Comparison of ENCODE assay signal across 9 cellular contexts in the genomic region with DNA sequence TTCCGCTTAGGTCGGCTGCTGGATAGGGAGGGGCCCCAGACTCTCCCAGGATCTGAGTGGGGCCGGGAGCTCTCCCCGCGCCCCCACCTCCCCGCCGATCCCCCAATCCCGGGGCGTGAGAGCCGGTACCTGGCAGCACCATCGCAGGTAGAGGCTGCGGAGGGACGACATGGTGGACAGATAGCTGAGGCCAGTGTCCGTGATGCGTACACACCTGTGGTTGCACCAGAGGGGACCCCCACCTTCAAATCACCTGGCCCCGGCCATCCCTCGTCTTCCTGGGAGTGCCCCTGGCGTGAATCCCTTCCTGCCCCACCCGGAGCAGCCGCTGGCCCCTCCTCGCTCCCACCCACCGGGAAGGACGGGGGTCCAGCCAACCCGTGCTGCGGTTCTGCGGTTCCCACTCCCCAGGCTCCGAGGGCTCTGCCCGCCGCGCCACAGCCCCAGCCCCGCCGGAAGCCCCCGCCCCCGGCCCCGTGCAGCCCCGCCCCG. TPM values are rescaled to one million over a fixed set of nuclear protein-coding genes. Genes with fewer than 3 reads are reported as not detected.
A peak's percentile ranks its signal among the peaks of the same experiment; 100 is the strongest.
DNase-seq lines count a peak whose midpoint lies in the region; ATAC-seq and TF ChIP-seq lines count a peak whose summit lies in the region.
"Had no signal": no experiment of that assay in that cellular context is flagged by ENCODE, and none has a peak within 500 bp of the region (broad histone marks: within the 10 kb centered on the region; RNA-seq: fewer than 3 reads in every experiment).

No MANE protein-coding gene starts in this region.

- peaks cover 24% of the 10 kb centered on the region for H4K20me1 ChIP-seq in neural progenitor cell (ENCODE audit: low read depth)

- CTCF ChIA-PET in Calu3 (lab: Charles Lee) = interaction anchor here (0.5 to 1.8 kb wide), 3 partner anchors 12 to 1154 kb away, joined by 3 to 4 read pairs (median 4); no protein-coding TSS in a partner anchor

- H3K36me3 Mint-ChIP-seq in Calu3 (ENCODE audit: insufficient read depth, unreplicated experiment) (peaks cover 30% of the 10 kb centered on the region), neural progenitor cell (no peaks in the 10 kb centered on the region)

- H3F3A ChIP-seq in neural progenitor cell (ENCODE audit: low read depth) = peaks cover 26% of the 10 kb centered on the region

- ATAC-seq in HG02852 (IDR thresholded peaks at IDR 0.05; ENCODE audit: unreplicated experiment) (no peak), HG03442 (IDR thresholded peaks at IDR 0.05; ENCODE audit: unreplicated experiment) (no peak)

- H3K9ac ChIP-seq in neural progenitor cell = no peak overlapping the region

- H3K27me3 Mint-ChIP-seq in Calu3 (ENCODE audit: unreplicated experiment) = peaks cover 87% of the 10 kb centered on the region
- H3K27me3 Mint-ChIP-seq in neural progenitor cell (ENCODE audit: insufficient read depth, low read depth) = peaks cover 41% of the 10 kb centered on the region

- H3K27ac Mint-ChIP-seq in Calu3 (ENCODE audit: unreplicated experiment) (no peak overlapping the region), neural progenitor cell (no peak overlapping the region)

- DNase-seq in Calu3 = no peak
- DNase-seq in Jurkat, Clone E6-1 (ENCODE audit: low read depth, low spot score) = no peak
- DNase-seq in dorsolateral prefrontal cortex = no peak
- DNase-seq in neural progenitor cell (ENCODE audit: low spot score) = no peak
- no peak for DNase-seq in GF-D8 (lab: John Stamatoyannopoulos, UW)
- DNase-seq in MV-4-11 (lab: John Stamatoyannopoulos, UW) = no peak
- DNase-seq: activated gamma-delta T cell had no signal

- intact Hi-C loops in Calu3 (cut with micrococcal nuclease; ENCODE audit: unreplicated experiment) = no loop called here
- intact Hi-C loops in dorsolateral prefrontal cortex (cut with DNase I) = no loop called here

- no TSS peak for BruUV-seq in Calu3 (replicated peaks; lab: Mats Ljungman, UMichigan)

- peak overlapping the region; percentile 63 for H3K4me3 ChIP-seq in Jurkat, Clone E6-1 (ENCODE audit: low read length)
- H3K4me3 ChIP-seq in dorsolateral prefrontal cortex (peak overlapping the region in 19 of 59 donors; percentile 4 to 45 (median 20)), neural progenitor cell (peak overlapping the region; percentile 44)

- no peaks in the 10 kb centered on the region for H3K79me2 ChIP-seq in neural progenitor cell (ENCODE audit: low read depth)

- peak overlapping the region in 30 of 59 donors; percentile 5 to 80 (median 48) for H3K27ac ChIP-seq in dorsolateral prefrontal cortex
- H3K27ac ChIP-seq in neural progenitor cell = no peak overlapping the region

- H3K9me3 ChIP-seq in neural progenitor cell (ENCODE audit: low read depth) = no peaks in the 10 kb centered on the region

- peaks cover 9% of the 10 kb centered on the region for H3K4me1 Mint-ChIP-seq in Calu3 (ENCODE audit: low read depth, unreplicated experiment)
- peaks cover 8% of the 10 kb centered on the region for H3K4me1 Mint-ChIP-seq in neural progenitor cell

- H3K4me2 ChIP-seq in neural progenitor cell = peak overlapping the region; percentile 76

- H2AFZ ChIP-seq in neural progenitor cell (replicated peaks) = no peak overlapping the region

- TF ChIP-seq CTCF in Calu3 (IDR thresholded peaks at IDR 0.05; ENCODE audit: unreplicated experiment) = no peak
- no peak for TF ChIP-seq CTCF in dorsolateral prefrontal cortex (IDR thresholded peaks at IDR 0.05 in 54 of 56, conservative IDR thresholded peaks at IDR 0.05 in 2 of 56; ENCODE audit: low read depth in 1 of 56, partially characterized antibody in 56 of 56)
- TF ChIP-seq CTCF in neural progenitor cell (IDR thresholded peaks at IDR 0.05) = no peak

- H3K36me3 ChIP-seq in neural progenitor cell = no peaks in the 10 kb centered on the region

- peaks cover 8% of the 10 kb centered on the region for H3K4me1 ChIP-seq in neural progenitor cell

- peak overlapping the region; percentile 59 for H3K4me3 Mint-ChIP-seq in Calu3 (ENCODE audit: low read depth, unreplicated experiment)
- H3K4me3 Mint-ChIP-seq in neural progenitor cell = no peak overlapping the region

- peaks cover 0 to 30% (median 0%) of the 10 kb centered on the region in 45 donors for H3K27me3 ChIP-seq in dorsolateral prefrontal cortex
- peaks cover 95% of the 10 kb centered on the region for H3K27me3 ChIP-seq in neural progenitor cell

- H3K9me3 Mint-ChIP-seq in Calu3 (ENCODE audit: low read depth, unreplicated experiment) (no peaks in the 10 kb centered on the region), neural progenitor cell (no peaks in the 10 kb centered on the region)

RNA-seq across cellular contexts. Expression of a gene that starts 4.7 kb away (rescaled TPM):
- total RNA-seq in Calu3 (2022) = 18.6 and 22.5 TPM in 2 replicates
- polyA plus RNA-seq in Jurkat, Clone E6-1 (2012; ENCODE audit: insufficient read depth, insufficient read length) = 16.6 TPM
- total RNA-seq in dorsolateral prefrontal cortex = 10 to 100 TPM; 12.4 to 22.0 (median 17.5) TPM
- 3.5 and 12.5 TPM in 2 replicates for total RNA-seq in neural progenitor cell (ENCODE audit: low replicate concordance)

RNA-seq across cellular contexts. Expression of a gene that starts 10.7 kb away (rescaled TPM):
- 1.3 and 4.6 TPM in 2 replicates for total RNA-seq in Calu3 (2022)
- polyA plus RNA-seq in Jurkat, Clone E6-1 (2012; ENCODE audit: insufficient read depth, insufficient read length) = 7.6 TPM
- total RNA-seq in dorsolateral prefrontal cortex = 100 to 1,000 TPM; 121 to 658 (median 421) TPM
- total RNA-seq in neural progenitor cell (ENCODE audit: low replicate concordance) = 0.13 and 0.65 TPM in 2 replicates

RNA-seq across cellular contexts. Expression of a gene that starts 10.8 kb away (rescaled TPM):
- total RNA-seq in Calu3 (2022) (88.3 and 90.5 TPM in 2 replicates), dorsolateral prefrontal cortex (10 to 100 TPM; 19.0 to 50.5 (median 30.3) TPM), neural progenitor cell (ENCODE audit: low replicate concordance) (32.1 and 54.8 TPM in 2 replicates)
- 45.6 TPM for polyA plus RNA-seq in Jurkat, Clone E6-1 (2012; ENCODE audit: insufficient read depth, insufficient read length)

RNA-seq across cellular contexts. Expression of a gene that starts 14.7 kb away (rescaled TPM):
- total RNA-seq in Calu3 (2022) (102 and 114 TPM in 2 replicates), dorsolateral prefrontal cortex (100 to 1,000 TPM in 119 of 120 experiments, 10 to 100 TPM in 1; 99.4 to 191 (median 150) TPM), neural progenitor cell (ENCODE audit: low replicate concordance) (27.0 and 79.5 TPM in 2 replicates)
- polyA plus RNA-seq in Jurkat, Clone E6-1 (2012; ENCODE audit: insufficient read depth, insufficient read length) = 150 TPM

RNA-seq across cellular contexts. Expression of a gene that starts 19.4 kb away (rescaled TPM):
- total RNA-seq in Calu3 (2022) (2.4 and 2.6 TPM in 2 replicates), dorsolateral prefrontal cortex (10 to 100 TPM; 10.3 to 39.1 (median 26.5) TPM), neural progenitor cell (ENCODE audit: low replicate concordance) (0.28 and 5.3 TPM in 2 replicates)
- polyA plus RNA-seq in Jurkat, Clone E6-1 (2012; ENCODE audit: insufficient read depth, insufficient read length) = 4.5 TPM

Comparison
In these comparisons a context has a peak if more than half of its experiments do, and no peak if none do; other contexts are left out.
1. RNA of a gene that starts 10.7 kb away (total RNA-seq): 121 to 658 TPM in dorsolateral prefrontal cortex; 1.3 to 4.6 TPM in Calu3 and 0.13 to 0.65 TPM in neural progenitor cell; every median in the first group is over 10 times any median in the second.